ENCODE assay signal across 24 cellular contexts in the genomic region with DNA sequence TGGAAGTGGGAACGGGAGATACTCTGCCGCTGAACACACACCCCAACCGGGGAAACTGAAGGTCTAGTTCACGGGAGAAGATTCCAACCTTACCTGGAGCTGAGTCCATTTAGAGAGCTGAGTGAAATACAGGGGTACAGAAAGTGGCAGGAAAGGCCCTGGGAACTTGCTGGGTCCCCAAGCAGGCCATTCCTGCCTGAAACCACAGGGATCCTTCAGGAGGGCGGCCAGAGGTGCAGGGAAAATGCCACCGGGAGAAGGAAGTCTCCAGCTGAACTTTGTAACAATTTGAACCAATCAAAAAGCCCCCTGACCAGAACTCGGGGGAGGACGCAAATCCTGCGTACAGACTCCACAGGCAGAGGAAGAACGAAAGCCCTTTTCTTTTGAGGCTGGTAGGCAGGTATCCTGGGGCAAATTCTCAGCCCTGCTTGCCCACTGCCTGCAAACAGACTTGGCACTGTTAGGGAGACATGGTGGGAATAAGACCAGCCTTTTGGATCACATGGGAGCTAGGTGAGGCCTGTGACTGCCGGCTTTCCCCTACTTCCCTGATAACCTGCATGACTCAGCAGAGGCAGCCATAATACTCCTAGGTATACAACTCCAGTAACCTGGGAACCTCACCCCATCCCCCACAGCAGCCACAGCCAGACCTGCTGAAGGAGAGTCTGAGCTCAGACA.
DNase-seq lines count a peak whose midpoint lies in the region; TF ChIP-seq lines count a peak whose summit lies in the region.
"Had no signal": no experiment of that assay in that cellular context is flagged by ENCODE, and none has a peak within 500 bp of the region (broad histone marks: within the 10 kb centered on the region; RNA-seq: fewer than 3 reads in every experiment).

No MANE protein-coding gene starts in this region.

- H3K36me3 ChIP-seq in endodermal cell (ENCODE audit: control insufficient read depth, insufficient read depth, low read length) = no peaks in the 10 kb centered on the region
- H3K36me3 ChIP-seq: BLaER1 treated with 17β-estradiol and CSF1 and Interleukin-3, amounts not matched to agents 10 nM and 100 nM; brain microvascular endothelial cell; heart right ventricle; tibial nerve had no signal

- H3K27me3 Mint-ChIP-seq in endodermal cell (ENCODE audit: insufficient read depth) (peaks cover 14% of the 10 kb centered on the region), neural crest cell (ENCODE audit: low read depth) (no peaks in the 10 kb centered on the region)
- H3K27me3 Mint-ChIP-seq in activated CD4-positive, alpha-beta memory T cell treated with anti-CD3 and anti-CD28 coated beads, Interleukin-2, amount 10 ng/mL, durations not matched to agents 7 days and 5 days = no peaks in the 10 kb centered on the region
- H3K27me3 Mint-ChIP-seq: activated CD8-positive, alpha-beta memory T cell treated with anti-CD3 and anti-CD28 coated beads, Interleukin-2, amount 10 ng/mL, durations not matched to agents 7 days and 5 days had no signal

- peak overlapping the region; percentile 19 for H3K4me3 ChIP-seq in endodermal cell (ENCODE audit: low read length)
- H3K4me3 ChIP-seq: BLaER1 treated with 17β-estradiol and CSF1 and Interleukin-3, amounts not matched to agents 10 nM and 100 nM; heart right ventricle; psoas muscle; tibial nerve had no signal

- peaks cover 6% of the 10 kb centered on the region for H3K4me1 ChIP-seq in endodermal cell (ENCODE audit: control insufficient read depth, insufficient read depth, low read length)
- H3K4me1 ChIP-seq: BLaER1 treated with 17β-estradiol and CSF1 and Interleukin-3, amounts not matched to agents 10 nM and 100 nM; heart right ventricle; psoas muscle had no signal

- H3K9me3 Mint-ChIP-seq in endodermal cell (peaks cover 21% of the 10 kb centered on the region), neural crest cell (no peaks in the 10 kb centered on the region)
- peaks cover 2% of the 10 kb centered on the region for H3K9me3 Mint-ChIP-seq in activated CD4-positive, alpha-beta memory T cell treated with anti-CD3 and anti-CD28 coated beads, Interleukin-2, amount 10 ng/mL, durations not matched to agents 7 days and 5 days
- H3K9me3 Mint-ChIP-seq: HFFc6 had no signal

- WGBS in endodermal cell (ENCODE audit: insufficient coverage in 1 of 2, insufficient read length in 1 of 2), 2 experiments = 93% methylated on average over 10 to 11 of the region's 11 CpGs

- in situ Hi-C loops in Caki2 (cut with HindIII; ENCODE audit: low pct_unique_long_range_greater_than_20kb, low sequenced_read_pairs) = no loop called here

- H3K4me3 Mint-ChIP-seq in endodermal cell (no peak overlapping the region), neural crest cell (no peak overlapping the region)
- H3K4me3 Mint-ChIP-seq in activated CD4-positive, alpha-beta memory T cell treated with anti-CD3 and anti-CD28 coated beads, Interleukin-2, amount 10 ng/mL, durations not matched to agents 7 days and 5 days = no peak overlapping the region
- H3K4me3 Mint-ChIP-seq: activated CD4-positive, alpha-beta T cell treated with anti-CD3 and anti-CD28 coated beads, Interleukin-2, amount 10 ng/mL, durations not matched to agents 7 days and 5 days; activated CD8-positive, alpha-beta memory T cell treated with anti-CD3 and anti-CD28 coated beads, Interleukin-2, amount 10 ng/mL, durations not matched to agents 7 days and 5 days; HFFc6; stimulated activated naive CD8-positive, alpha-beta T cell treated with anti-CD3 and anti-CD28 coated beads, Interleukin-15, Interleukin-2, amounts not matched to agents 100 ng/mL and 50 ng/mL, for 24 hours had no signal

- H3K27ac ChIP-seq in endodermal cell (ENCODE audit: low read depth, low read length) = no peak overlapping the region
- H3K27ac ChIP-seq: BLaER1 treated with 17β-estradiol and CSF1 and Interleukin-3, amounts not matched to agents 10 nM and 100 nM; brain microvascular endothelial cell; heart right ventricle; psoas muscle; tibial nerve had no signal

- H3K9ac ChIP-seq in endodermal cell (ENCODE audit: extremely low read depth, low read length, poor library complexity, severe bottlenecking) = no peak overlapping the region
- H3K9ac ChIP-seq: BLaER1 treated with 17β-estradiol and CSF1 and Interleukin-3, amounts not matched to agents 10 nM and 100 nM had no signal

- H3K36me3 Mint-ChIP-seq in endodermal cell (ENCODE audit: low read depth) (no peaks in the 10 kb centered on the region), neural crest cell (ENCODE audit: low read depth) (no peaks in the 10 kb centered on the region)
- no peaks in the 10 kb centered on the region for H3K36me3 Mint-ChIP-seq in activated CD4-positive, alpha-beta memory T cell treated with anti-CD3 and anti-CD28 coated beads, Interleukin-2, amount 10 ng/mL, durations not matched to agents 7 days and 5 days (ENCODE audit: low read depth)
- H3K36me3 Mint-ChIP-seq: activated CD8-positive, alpha-beta memory T cell treated with anti-CD3 and anti-CD28 coated beads, Interleukin-2, amount 10 ng/mL, durations not matched to agents 7 days and 5 days had no signal

- H3K4me1 Mint-ChIP-seq in endodermal cell = peaks cover 34% of the 10 kb centered on the region
- no peaks in the 10 kb centered on the region for H3K4me1 Mint-ChIP-seq in neural crest cell
- no peaks in the 10 kb centered on the region for H3K4me1 Mint-ChIP-seq in activated CD4-positive, alpha-beta memory T cell treated with anti-CD3 and anti-CD28 coated beads, Interleukin-2, amount 10 ng/mL, durations not matched to agents 7 days and 5 days
- H3K4me1 Mint-ChIP-seq: activated CD4-positive, alpha-beta T cell treated with anti-CD3 and anti-CD28 coated beads, Interleukin-2, amount 10 ng/mL, durations not matched to agents 7 days and 5 days; activated CD8-positive, alpha-beta memory T cell treated with anti-CD3 and anti-CD28 coated beads, Interleukin-2, amount 10 ng/mL, durations not matched to agents 7 days and 5 days had no signal

- peak; percentile 3 for DNase-seq in Caki2 (ENCODE audit: low read depth)
- peak; percentile 6 for DNase-seq in HK-2 (ENCODE audit: unreplicated experiment)
- DNase-seq in endodermal cell = peak; percentile 66
- DNase-seq in neural crest cell (ENCODE audit: low read depth, low spot score) = no peak
- DNase-seq in activated CD4-positive, alpha-beta memory T cell treated with anti-CD3 and anti-CD28 coated beads, Interleukin-2, amount 10 ng/mL, durations not matched to agents 7 days and 5 days = no peak
- DNase-seq in stimulated activated CD4-positive, alpha-beta T cell treated with anti-CD3 and anti-CD28 coated beads, Interleukin-15, amount 100 ng/mL, for 24 hours = no peak
- no peak for DNase-seq in stimulated activated CD8-positive, alpha-beta memory T cell treated with anti-CD3 and anti-CD28 coated beads, Interleukin-4, amount 100 ng/mL, for 48 hours
- DNase-seq: activated CD4-positive, alpha-beta T cell treated with anti-CD3 and anti-CD28 coated beads, Interleukin-2, amount 10 ng/mL, durations not matched to agents 7 days and 5 days; activated CD8-positive, alpha-beta memory T cell treated with anti-CD3 and anti-CD28 coated beads, Interleukin-2, amount 10 ng/mL, durations not matched to agents 7 days and 5 days; activated naive CD4-positive, alpha-beta T cell treated with Interleukin-2 at 50 U/mL for 16 hours; activated T-cell treated with anti-CD3 and anti-CD28 coated beads, Interleukin-2, amount 50 U/mL, for 48 hours; brain microvascular endothelial cell; effector CD8-positive, alpha-beta T cell; foreskin fibroblast; heart right ventricle; HFFc6; mesenchymal stem cell; NCI-H1694; psoas muscle; SW 1271; T1000 had no signal

- POLR2A ChIA-PET in activated CD4-positive, alpha-beta memory T cell treated with anti-CD3 and anti-CD28 coated beads, Interleukin-2, amount 10 ng/mL, durations not matched to agents 7 days and 5 days (lab: Charles Lee) = no interaction called here

- CTCF ChIA-PET in activated CD4-positive, alpha-beta memory T cell treated with anti-CD3 and anti-CD28 coated beads, Interleukin-2, amount 10 ng/mL, durations not matched to agents 7 days and 5 days (lab: Charles Lee) = no interaction called here

- TF ChIP-seq CTCF in endodermal cell (conservative IDR thresholded peaks at IDR 0.05) (no peak), neural crest cell (conservative IDR thresholded peaks at IDR 0.05) (no peak)

- peaks cover 14% of the 10 kb centered on the region for H3K9me3 ChIP-seq in endodermal cell (ENCODE audit: control insufficient read depth, low read length)
- H3K9me3 ChIP-seq: BLaER1 treated with 17β-estradiol and CSF1 and Interleukin-3, amounts not matched to agents 10 nM and 100 nM; psoas muscle had no signal

- H3K27ac Mint-ChIP-seq in endodermal cell (peak overlapping the region; percentile 76), neural crest cell (ENCODE audit: unreplicated experiment) (peak overlapping the region; percentile 37)
- H3K27ac Mint-ChIP-seq in activated CD4-positive, alpha-beta memory T cell treated with anti-CD3 and anti-CD28 coated beads, Interleukin-2, amount 10 ng/mL, durations not matched to agents 7 days and 5 days = no peak overlapping the region
- H3K27ac Mint-ChIP-seq: activated CD4-positive, alpha-beta T cell treated with anti-CD3 and anti-CD28 coated beads, Interleukin-2, amount 10 ng/mL, durations not matched to agents 7 days and 5 days; activated CD8-positive, alpha-beta memory T cell treated with anti-CD3 and anti-CD28 coated beads, Interleukin-2, amount 10 ng/mL, durations not matched to agents 7 days and 5 days; HFFc6; stimulated activated naive CD8-positive, alpha-beta T cell treated with anti-CD3 and anti-CD28 coated beads, Interleukin-15, Interleukin-2, amounts not matched to agents 100 ng/mL and 50 ng/mL, for 24 hours had no signal

- no peaks in the 10 kb centered on the region for H3K27me3 ChIP-seq in endodermal cell (ENCODE audit: control insufficient read depth, insufficient read depth, low read length, poor library complexity, severe bottlenecking)
- H3K27me3 ChIP-seq: BLaER1 treated with 17β-estradiol and CSF1 and Interleukin-3, amounts not matched to agents 10 nM and 100 nM; brain microvascular endothelial cell; heart right ventricle; tibial nerve had no signal

Comparison
In these comparisons a context has a peak if more than half of its experiments do, and no peak if none do; other contexts are left out.
1. DNase-seq: peak in Caki2 (single experiment), HK-2 (single experiment) and endodermal cell (single experiment); none in neural crest cell (single experiment), activated CD4-positive, alpha-beta memory T cell treated with anti-CD3 and anti-CD28 coated beads, Interleukin-2, amount 10 ng/mL, durations not matched to agents 7 days and 5 days (single experiment), stimulated activated CD4-positive, alpha-beta T cell treated with anti-CD3 and anti-CD28 coated beads, Interleukin-15, amount 100 ng/mL, for 24 hours (single experiment) and stimulated activated CD8-positive, alpha-beta memory T cell treated with anti-CD3 and anti-CD28 coated beads, Interleukin-4, amount 100 ng/mL, for 48 hours (single experiment).